14 cellular contexts compared by ENCODE assay signal in the genomic region with DNA sequence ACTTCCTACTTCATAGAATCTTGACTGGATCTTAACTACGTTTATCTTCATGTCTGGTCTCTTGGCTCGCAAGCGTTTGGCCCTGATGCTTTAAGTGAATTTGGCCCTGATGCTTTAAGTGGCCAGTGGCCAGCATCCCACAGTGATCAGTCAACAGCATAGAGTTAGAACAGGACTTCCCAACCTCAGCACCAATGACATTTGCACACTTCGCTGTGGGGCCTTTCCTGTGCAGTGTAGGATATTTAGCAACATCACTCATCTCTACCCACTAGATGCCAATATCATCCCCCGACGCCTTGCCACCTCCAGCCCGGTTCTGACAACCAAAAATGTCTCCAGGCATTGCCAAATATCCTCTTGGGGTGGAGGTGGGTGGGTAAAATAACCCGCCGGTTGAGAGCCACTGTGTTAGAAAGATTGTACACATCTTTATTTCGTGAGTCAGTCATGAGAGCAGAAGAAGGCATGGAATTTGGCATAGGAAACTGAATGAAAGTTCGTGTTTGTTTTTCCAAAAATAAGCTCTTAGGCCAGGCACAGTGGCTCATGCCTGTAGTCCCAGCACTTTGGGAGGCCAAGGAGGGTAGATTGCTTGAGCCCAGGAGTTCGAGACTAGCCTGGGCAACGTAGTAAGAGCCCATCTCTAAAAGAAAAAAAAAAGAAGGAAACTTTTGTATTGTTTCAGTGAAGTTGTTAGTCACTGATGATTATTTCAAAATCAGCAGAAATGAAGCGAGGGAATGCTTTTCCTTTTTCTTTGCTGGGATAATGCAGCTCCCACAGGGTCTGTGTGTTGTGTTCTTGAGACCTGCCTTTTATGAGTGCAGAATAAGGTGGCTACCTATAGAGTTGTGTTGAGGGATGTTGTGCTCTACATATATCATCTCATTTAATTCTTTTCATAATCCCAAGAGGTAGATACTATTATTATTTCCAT. TPM values are rescaled to one million over a fixed set of nuclear protein-coding genes. Genes with fewer than 3 reads are reported as not detected.
DNase-seq lines count a peak whose midpoint lies in the region; ATAC-seq, FAIRE-seq and TF ChIP-seq lines count a peak whose summit lies in the region.
"Had no signal": no experiment of that assay in that cellular context is flagged by ENCODE, and none has a peak within 500 bp of the region (broad histone marks: within the 10 kb centered on the region; RNA-seq: fewer than 3 reads in every experiment).

No MANE protein-coding gene starts in this region.

- 55 to 76% (median 70%) methylated on average over 14 of the region's 14 CpGs for WGBS in spleen, 5 donors

- H3K27ac ChIP-seq in spleen: peak overlapping the region in 4 of 8 donors; percentile 47 to 66 (median 51)
- H3K27ac ChIP-seq in substantia nigra (ENCODE audit: low read depth, low read length, poor library complexity, severe bottlenecking): no peak overlapping the region
- H3K27ac ChIP-seq: SJSA1 had no signal

- H3K36me3 ChIP-seq in spleen: no peaks in the 10 kb centered on the region
- H3K36me3 ChIP-seq: SJSA1 had no signal

- DNase-seq in Daoy (ENCODE audit: low read depth): peak; percentile 20
- DNase-seq in NCI-H446 treated with DMSO at 0.1 percent for 48 hours (lab: John Stamatoyannopoulos, UW): peak; percentile 69
- peak; percentile 71 for DNase-seq in dedifferentiated amniotic fluid mesenchymal stem cell (ENCODE audit: extremely low spot score)
- no peak for DNase-seq in sciatic nerve (ENCODE audit: low spot score)
- no peak for DNase-seq in HTR-8/SVneo (ENCODE audit: insufficient read length, low spot score)
- DNase-seq in spleen: no peak
- DNase-seq in AG08396 (ENCODE audit: low spot score): no peak
- DNase-seq in substantia nigra (lab: John Stamatoyannopoulos, UW): no peak
- DNase-seq: activated CD4-positive, alpha-beta T cell treated with anti-CD3 and anti-CD28 coated beads for 48 hours; activated gamma-delta T cell; natural killer cell; NCI-H2171; stimulated activated naive CD8-positive, alpha-beta T cell treated with anti-CD3 and anti-CD28 coated beads, Interleukin-15, Interleukin-2, amounts not matched to agents 100 U/mL and 50 U/mL, for 24 hours had no signal

- intact Hi-C loops in sciatic nerve (cut with DNase I) (no loop called here), spleen (cut with DNase I; ENCODE audit: low total_unique reads) (no loop called here)

- H3K4me3 ChIP-seq in spleen: no peak overlapping the region
- H3K4me3 ChIP-seq: SJSA1 had no signal

- peaks cover 0 to 36% (median 0%) of the 10 kb centered on the region in 6 donors for H3K4me1 ChIP-seq in spleen

- no peak for FAIRE-seq in HTR-8/SVneo (lab: Jason Lieb, UNC)

- no peaks in the 10 kb centered on the region for H3K27me3 ChIP-seq in spleen (replicated peaks in 1 of 7)
- H3K27me3 ChIP-seq: SJSA1 had no signal

- no peak for TF ChIP-seq CTCF in spleen (IDR thresholded peaks at IDR 0.05 in 8 of 11, conservative IDR thresholded peaks at IDR 0.05 in 3 of 11)

- ATAC-seq in sciatic nerve: peak; percentile 54
- ATAC-seq: natural killer cell; stimulated activated naive CD8-positive, alpha-beta T cell treated with anti-CD3 and anti-CD28 coated beads, Interleukin-15, Interleukin-2, amounts not matched to agents 100 U/mL and 50 U/mL, for 24 hours had no signal

- H3K9me3 ChIP-seq in spleen: no peaks in the 10 kb centered on the region
- H3K9me3 ChIP-seq: SJSA1 had no signal

- no peak for TF ChIP-seq POLR2A in spleen (IDR thresholded peaks at IDR 0.05)

RNA-seq across cellular contexts. Expression of a gene that starts 12.0 kb away (rescaled TPM):
- total RNA-seq in Daoy (2014; rRNA removed; shearing (Covaris generic)): not detected in 2 replicates
- total RNA-seq in sciatic nerve: not detected
- not detected for total RNA-seq in spleen
- polyA plus RNA-seq in spleen: not detected
- total RNA-seq: natural killer cell, SJSA1 had no signal

RNA-seq across cellular contexts. Expression of a gene that starts 20.6 kb away (rescaled TPM):
- not detected in 2 replicates for total RNA-seq in Daoy (2014; rRNA removed; shearing (Covaris generic))
- total RNA-seq in sciatic nerve (not detected), spleen (not detected)
- polyA plus RNA-seq in spleen: not detected
- total RNA-seq: natural killer cell, SJSA1 had no signal

RNA-seq across cellular contexts. Expression of a gene that starts 42.1 kb away (rescaled TPM):
- 100 and 113 TPM in 2 replicates for total RNA-seq in Daoy (2014; rRNA removed; shearing (Covaris generic))
- 72.5 TPM for total RNA-seq in sciatic nerve
- total RNA-seq in spleen: 100 to 1,000 TPM in 3 of 7 donors, 10 to 100 TPM in 4; 59.3 to 134 (median 62.9) TPM
- 10 to 100 TPM; 74.3 to 78.7 (median 76.6) TPM for polyA plus RNA-seq in spleen

Comparison
In these comparisons a context has a peak if more than half of its experiments do, and no peak if none do; other contexts are left out.
1. DNase-seq: peak in Daoy (single experiment), NCI-H446 treated with DMSO at 0.1 percent for 48 hours (single experiment) and dedifferentiated amniotic fluid mesenchymal stem cell (single experiment); none in sciatic nerve (single experiment), HTR-8/SVneo (single experiment), spleen (single experiment), AG08396 (single experiment) and substantia nigra (0 of 49).